In genomic region chr16:74309789-74310781, GRCh38 we compare ENCODE assay signal across 8 cellular contexts. TPM values are rescaled to one million over a fixed set of nuclear protein-coding genes. Genes with fewer than 3 reads are reported as not detected.
DNase-seq lines count a peak whose midpoint lies in the region; ATAC-seq and TF ChIP-seq lines count a peak whose summit lies in the region.

No MANE protein-coding gene starts in this region.

- H3K27ac Mint-ChIP-seq in activated naive CD8-positive, alpha-beta T cell treated with anti-CD3 and anti-CD28 coated beads, Interleukin-2, amount 10 ng/mL, durations not matched to agents 7 days and 5 days = no peak overlapping the region

- no peak overlapping the region for H3K4me3 Mint-ChIP-seq in activated naive CD8-positive, alpha-beta T cell treated with anti-CD3 and anti-CD28 coated beads, Interleukin-2, amount 10 ng/mL, durations not matched to agents 7 days and 5 days

- no peaks in the 10 kb centered on the region for H3K9me3 Mint-ChIP-seq in activated naive CD8-positive, alpha-beta T cell treated with anti-CD3 and anti-CD28 coated beads, Interleukin-2, amount 10 ng/mL, durations not matched to agents 7 days and 5 days

- peak; percentile 50 for ATAC-seq in activated naive CD8-positive, alpha-beta T cell treated with anti-CD3 and anti-CD28 coated beads, Interleukin-2, amount 10 ng/mL, durations not matched to agents 7 days and 5 days (ENCODE audit: low read depth)
- ATAC-seq in stimulated activated naive CD8-positive, alpha-beta T cell treated with anti-CD3 and anti-CD28 coated beads, Interleukin-15, Interleukin-2, amounts not matched to agents 100 U/mL and 50 U/mL, for 24 hours = peak; percentile 37
- ATAC-seq in HG03045 (IDR thresholded peaks at IDR 0.05; ENCODE audit: unreplicated experiment) (no peak), HG03457 (IDR thresholded peaks at IDR 0.05; ENCODE audit: unreplicated experiment) (no peak)

- peaks cover 2% of the 10 kb centered on the region for H3K4me1 Mint-ChIP-seq in activated naive CD8-positive, alpha-beta T cell treated with anti-CD3 and anti-CD28 coated beads, Interleukin-2, amount 10 ng/mL, durations not matched to agents 7 days and 5 days

- peak; percentile 76 for DNase-seq in Ammon's horn (ENCODE audit: low spot score)
- DNase-seq in NCI-H146 treated with DMSO at 0.1 percent for 48 hours (lab: John Stamatoyannopoulos, UW; ENCODE audit: unreplicated experiment) = peak; percentile 5
- DNase-seq in activated naive CD8-positive, alpha-beta T cell treated with anti-CD3 and anti-CD28 coated beads, Interleukin-2, amount 10 ng/mL, durations not matched to agents 7 days and 5 days = no peak
- peak; percentile 61 for DNase-seq in hepatic stellate cell (ENCODE audit: low spot score)
- peak; percentile 17 for DNase-seq in stimulated activated naive CD8-positive, alpha-beta T cell treated with anti-CD3 and anti-CD28 coated beads, Interleukin-15, Interleukin-2, amounts not matched to agents 100 U/mL and 50 U/mL, for 24 hours

- H3K27me3 Mint-ChIP-seq in activated naive CD8-positive, alpha-beta T cell treated with anti-CD3 and anti-CD28 coated beads, Interleukin-2, amount 10 ng/mL, durations not matched to agents 7 days and 5 days = no peaks in the 10 kb centered on the region

- peaks cover 15% of the 10 kb centered on the region for H3K36me3 Mint-ChIP-seq in activated naive CD8-positive, alpha-beta T cell treated with anti-CD3 and anti-CD28 coated beads, Interleukin-2, amount 10 ng/mL, durations not matched to agents 7 days and 5 days

- TF ChIP-seq CTCF in GM12873 (IDR thresholded peaks at IDR 0.05; ENCODE audit: insufficient read depth, low read depth, low read length, missing control alignments) = peak; percentile 82

- POLR2A ChIA-PET in activated naive CD8-positive, alpha-beta T cell treated with anti-CD3 and anti-CD28 coated beads, Interleukin-2, amount 10 ng/mL, durations not matched to agents 7 days and 5 days (lab: Charles Lee) = no interaction called here

RNA-seq across cellular contexts. Expression of gene PSMD7, which starts 13.5 kb away (rescaled TPM):
- total RNA-seq in activated naive CD8-positive, alpha-beta T cell treated with anti-CD3 and anti-CD28 coated beads, Interleukin-2, amount 10 ng/mL, durations not matched to agents 7 days and 5 days = 10 to 100 TPM; 79.9 to 82.3 TPM

Comparison
In these comparisons a context has a peak if more than half of its experiments do, and no peak if none do; other contexts are left out.
1. ATAC-seq: peak in activated naive CD8-positive, alpha-beta T cell treated with anti-CD3 and anti-CD28 coated beads, Interleukin-2, amount 10 ng/mL, durations not matched to agents 7 days and 5 days (single experiment) and stimulated activated naive CD8-positive, alpha-beta T cell treated with anti-CD3 and anti-CD28 coated beads, Interleukin-15, Interleukin-2, amounts not matched to agents 100 U/mL and 50 U/mL, for 24 hours (single experiment); none in HG03045 (single experiment) and HG03457 (single experiment).